In genomic region chr19:33410915-33411401, GRCh38 we compare ENCODE assay signal across 25 cellular contexts. TPM values are rescaled to one million over a fixed set of nuclear protein-coding genes. Genes with fewer than 3 reads are reported as not detected.
DNase-seq lines count a peak whose midpoint lies in the region; ATAC-seq and TF ChIP-seq lines count a peak whose summit lies in the region.
"Had no signal": no experiment of that assay in that cellular context is flagged by ENCODE, and none has a peak within 500 bp of the region (broad histone marks: within the 10 kb centered on the region; RNA-seq: fewer than 3 reads in every experiment).

No MANE protein-coding gene starts in this region.

- no peak overlapping the region for H4K91ac ChIP-seq in neuronal stem cell (ENCODE audit: low read depth, low read length, poor library complexity)

- no peaks in the 10 kb centered on the region for H3K79me2 ChIP-seq in Karpas-422 (ENCODE audit: low read length)

- H3K4me3 ChIP-seq in BE2C (ENCODE audit: low read depth, low read length) = no peak overlapping the region
- no peak overlapping the region for H3K4me3 ChIP-seq in neuronal stem cell (ENCODE audit: low read length in 2 of 2)
- H3K4me3 ChIP-seq in Karpas-422 (ENCODE audit: low read length) = no peak overlapping the region
- H3K4me3 ChIP-seq: MG63, PC-9, SK-N-MC had no signal

- no peaks in the 10 kb centered on the region for H3K9me3 ChIP-seq in BE2C
- no peaks in the 10 kb centered on the region for H3K9me3 ChIP-seq in neuronal stem cell (replicated peaks in 1 of 2; ENCODE audit: control insufficient read depth in 2 of 2, insufficient read depth in 1 of 2, low read depth in 1 of 2, low read length in 2 of 2)
- no peaks in the 10 kb centered on the region for H3K9me3 ChIP-seq in Karpas-422 (ENCODE audit: low read length)
- H3K9me3 ChIP-seq: Caco-2, MG63 had no signal

- no peak overlapping the region for H3K27ac ChIP-seq in neuronal stem cell (replicated peaks; ENCODE audit: low read length)
- no peak overlapping the region for H3K27ac ChIP-seq in Karpas-422 (ENCODE audit: low read length)
- H3K27ac ChIP-seq: C4-2B, PC-9, SK-N-MC had no signal

- no peak overlapping the region for H2BK120ac ChIP-seq in neuronal stem cell (ENCODE audit: low read depth, low read length)

- H2AFZ ChIP-seq in neuronal stem cell (ENCODE audit: low read length) (no peak overlapping the region), Karpas-422 (ENCODE audit: low read length) (no peak overlapping the region)
- H2AFZ ChIP-seq: PC-9 had no signal

- no peaks in the 10 kb centered on the region for H3K9me2 ChIP-seq in Karpas-422 (replicated peaks; ENCODE audit: insufficient read depth, low read length)

- H3K36me3 ChIP-seq in BE2C (peaks cover 9% of the 10 kb centered on the region), neuronal stem cell (replicated peaks in 1 of 2; ENCODE audit: control insufficient read depth in 2 of 2, insufficient read depth in 2 of 2, low read length in 2 of 2) (no peaks in the 10 kb centered on the region), Karpas-422 (ENCODE audit: insufficient read depth, low read length) (no peaks in the 10 kb centered on the region)
- H3K36me3 ChIP-seq: MG63 had no signal

- WGBS in neuronal stem cell (ENCODE audit: extremely low coverage in 2 of 2, insufficient read length in 2 of 2, insufficient replicate concordance in 1 of 2), 2 donors = no CpG with 5 or more reads among the region's 21 CpGs

- no peak overlapping the region for H3K23ac ChIP-seq in neuronal stem cell (ENCODE audit: low read depth, low read length, poor library complexity)

- H3K27me3 ChIP-seq in BE2C (no peaks in the 10 kb centered on the region), neuronal stem cell (ENCODE audit: control insufficient read depth in 3 of 3, insufficient read depth in 3 of 3, low read depth in 1 of 3, low read length in 3 of 3) (no peaks in the 10 kb centered on the region), Karpas-422 (ENCODE audit: low read length) (no peaks in the 10 kb centered on the region)
- H3K27me3 ChIP-seq: MG63 had no signal

- DNase-seq in BE2C = peak; percentile 92
- DNase-seq in EH (ENCODE audit: low read depth) = peak; percentile 31
- peak; percentile 69 for DNase-seq in ecto neural progenitor cell (ENCODE audit: low spot score)
- no peak for DNase-seq in neuronal stem cell (ENCODE audit: low spot score)
- no peak for DNase-seq in Karpas-422
- no peak for DNase-seq in H4 (ENCODE audit: low spot score)
- DNase-seq: Caco-2; CD8-positive, alpha-beta T cell; EL; GF-D8; GOT3; HCEC 1CT; KBM-7; MG63; NCI-H1105 treated with DMSO at 0.1 percent for 48 hours; NCI-H146; NCI-H1930; NCI-H2107; NCI-H446; NCI-H524 treated with DMSO at 0.1 percent for 48 hours; PC-9; SHP77 had no signal

- no peak overlapping the region for H4K8ac ChIP-seq in neuronal stem cell (ENCODE audit: low read depth, low read length)

- no peak for TF ChIP-seq CTCF in BE2C (IDR thresholded peaks at IDR 0.05; ENCODE audit: low read depth, low read length)

- H2BK15ac ChIP-seq in neuronal stem cell (ENCODE audit: low read length) = no peak overlapping the region

- H3K4me2 ChIP-seq in neuronal stem cell (ENCODE audit: insufficient read depth, low read length, poor library complexity, severe bottlenecking) = no peak overlapping the region
- H3K4me2 ChIP-seq in Karpas-422 (ENCODE audit: low read depth, low read length, poor library complexity, severe bottlenecking) = no peak overlapping the region
- H3K4me2 ChIP-seq: PC-9 had no signal

- no peak for ATAC-seq in GM18498 (IDR thresholded peaks at IDR 0.05; ENCODE audit: unreplicated experiment)
- ATAC-seq: CD8-positive, alpha-beta T cell had no signal

- H3K4me1 ChIP-seq in BE2C (peaks cover 34% of the 10 kb centered on the region), neuronal stem cell (ENCODE audit: control insufficient read depth in 2 of 2, insufficient read depth in 1 of 2, low read depth in 1 of 2, low read length in 2 of 2) (peaks cover 2 to 6% of the 10 kb centered on the region in 2 donors), Karpas-422 (ENCODE audit: low read length) (no peaks in the 10 kb centered on the region)

- H2BK5ac ChIP-seq in neuronal stem cell (ENCODE audit: low read length) = no peak overlapping the region

- H3K18ac ChIP-seq in neuronal stem cell (ENCODE audit: low read length) = no peak overlapping the region

- peaks cover 6% of the 10 kb centered on the region for H3K79me1 ChIP-seq in neuronal stem cell (ENCODE audit: low read depth, low read length)

- H2BK12ac ChIP-seq in neuronal stem cell (ENCODE audit: low read length) = no peak overlapping the region

- peaks cover 13% of the 10 kb centered on the region; the same call in 1 of the 2 replicates for H4K20me1 ChIP-seq in Karpas-422 (ENCODE audit: insufficient read depth, low read depth, low read length)

- H3K9ac ChIP-seq in neuronal stem cell (ENCODE audit: low read depth, low read length, poor library complexity) (peak overlapping the region; percentile 60), Karpas-422 (ENCODE audit: low read length) (no peak overlapping the region)

- no peak overlapping the region for H3K4ac ChIP-seq in neuronal stem cell (ENCODE audit: low read length)

- peak overlapping the region; percentile 4 for H3K14ac ChIP-seq in neuronal stem cell (ENCODE audit: low read length)

- H2AK5ac ChIP-seq in neuronal stem cell (ENCODE audit: low read depth, low read length) = peak overlapping the region; percentile 20

RNA-seq across cellular contexts. Expression of gene CEBPG, which starts 37.4 kb away (rescaled TPM):
- polyA plus RNA-seq in BE2C (2012; ENCODE audit: insufficient read depth, insufficient read length, low read depth) = 93.6 TPM
- polyA plus RNA-seq in neuronal stem cell (2013, experiment 1 of 2) = 23.4 TPM
- polyA plus RNA-seq in neuronal stem cell (2013, experiment 2 of 2) = 23.1 TPM
- 42.7 and 47.3 TPM in 2 replicates for total RNA-seq in Karpas-422 (2014; rRNA removed; shearing (Covaris generic); ENCODE audit: low replicate concordance)
- total RNA-seq in H4 (2014; rRNA removed; shearing (Covaris generic)) = 36.4 and 38.3 TPM in 2 replicates

Comparison
In these comparisons a context has a peak if more than half of its experiments do, and no peak if none do; other contexts are left out.
1. DNase-seq: peak in BE2C (single experiment), EH (single experiment) and ecto neural progenitor cell (single experiment); none in neuronal stem cell (single experiment), Karpas-422 (single experiment) and H4 (single experiment).